8 cellular contexts compared by ENCODE assay signal in the genomic region with DNA sequence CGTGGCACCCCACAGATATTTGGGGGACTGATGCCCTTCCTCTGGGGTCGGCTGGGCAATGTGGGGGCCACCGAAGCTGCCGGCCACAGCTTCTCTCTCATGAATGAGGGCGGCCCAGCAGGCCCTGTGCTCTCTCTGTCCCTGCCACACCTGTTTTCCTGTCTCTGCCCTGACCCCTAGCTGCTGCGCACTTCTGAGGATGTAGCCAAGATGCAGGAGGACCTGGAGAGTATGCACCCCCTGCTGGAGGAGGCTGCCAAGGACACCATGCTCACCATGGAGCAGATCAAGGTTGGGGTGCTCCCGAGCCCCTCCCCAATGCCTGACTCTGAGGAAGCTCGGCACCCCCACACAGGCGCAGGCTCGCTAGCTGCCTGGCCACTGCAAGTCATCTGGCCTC. TPM values are rescaled to one million over a fixed set of nuclear protein-coding genes. Genes with fewer than 3 reads are reported as not detected.
DNase-seq lines count a peak whose midpoint lies in the region; ATAC-seq, FAIRE-seq and TF ChIP-seq lines count a peak whose summit lies in the region.

No MANE protein-coding gene starts in this region.

- TF ChIP-seq POLR2A in GM12891 (IDR thresholded peaks at IDR 0.05; ENCODE audit: low read depth, low read length): no peak
- no peak for TF ChIP-seq POLR2A in erythroblast (IDR thresholded peaks at IDR 0.05; ENCODE audit: low read length)

- FAIRE-seq in GM12891 (lab: Jason Lieb, UNC): peak; percentile 74
- no peak for FAIRE-seq in urothelium cell line (lab: Jason Lieb, UNC)

- POLR2A ChIA-PET in AG04450 (lab: Yijun Ruan, JAX): no interaction called here

- no peak overlapping the region for H3K27ac ChIP-seq in AG04450 (ENCODE audit: low read depth, low read length)
- no peak overlapping the region for H3K27ac ChIP-seq in OCI-LY1 (ENCODE audit: low read depth, low read length, poor library complexity, severe bottlenecking)

- no peaks in the 10 kb centered on the region for H4K20me1 ChIP-seq in OCI-LY1 (ENCODE audit: insufficient read depth, low read length)

- no peaks in the 10 kb centered on the region for H3F3A ChIP-seq in OCI-LY1 (ENCODE audit: insufficient read depth, low read length)

- TF ChIP-seq CTCF in AG04450 (IDR thresholded peaks at IDR 0.05; ENCODE audit: low read depth, low read length) (peak; percentile 63), OCI-LY1 (IDR thresholded peaks at IDR 0.05; ENCODE audit: low read length) (peak; percentile 72)

- H3K27me3 ChIP-seq in AG04450 (ENCODE audit: control insufficient read depth, insufficient read depth, low read length) (no peaks in the 10 kb centered on the region), OCI-LY1 (ENCODE audit: insufficient read depth, low read length) (0 out of 2 replicates have a peak, but pooled peaks cover 6% of the 10 kb centered on the region)

- no peak overlapping the region for H3K9ac ChIP-seq in OCI-LY1 (ENCODE audit: low read length)

- no peaks in the 10 kb centered on the region for H3K4me1 ChIP-seq in OCI-LY1 (ENCODE audit: insufficient read depth, low read length, severe bottlenecking)

- no peak for DNase-seq in AG04450 (ENCODE audit: low read depth, low spot score)
- DNase-seq in GM12891 (ENCODE audit: insufficient read length, low spot score): peak; percentile 79
- DNase-seq in erythroblast (lab: John Stamatoyannopoulos, UW): peak; percentile 63 to 64
- peak; percentile 51 for DNase-seq in urothelium cell line (ENCODE audit: low spot score)
- DNase-seq in KG1 (lab: John Stamatoyannopoulos, UW): no peak

- no peaks in the 10 kb centered on the region for H3K36me3 ChIP-seq in OCI-LY1 (ENCODE audit: insufficient read depth, low read length)

- ATAC-seq in GM18517 (IDR thresholded peaks at IDR 0.05; ENCODE audit: unreplicated experiment) (no peak), HG03175 (IDR thresholded peaks at IDR 0.05; ENCODE audit: unreplicated experiment) (no peak)

- CTCF ChIA-PET in AG04450 (lab: Charles Lee): interaction anchor here (0.5 to 2.7 kb wide), 8 partner anchors 10 to 165 kb away, joined by 3 to 15 read pairs (median 4); no protein-coding TSS in a partner anchor

- H3K4me3 ChIP-seq in AG04450 (ENCODE audit: low read depth, low read length) (no peak overlapping the region), OCI-LY1 (ENCODE audit: low read depth, low read length, poor library complexity, severe bottlenecking) (no peak overlapping the region)

- H3K9me3 ChIP-seq in AG04450 (ENCODE audit: control insufficient read depth, insufficient read depth, low read length) (no peaks in the 10 kb centered on the region; the same call in 1 of the 2 replicates), OCI-LY1 (ENCODE audit: low read length) (no peaks in the 10 kb centered on the region)

- H3K9me2 ChIP-seq in OCI-LY1 (ENCODE audit: low read depth, low read length): no peaks in the 10 kb centered on the region

- H3K79me2 ChIP-seq in OCI-LY1 (ENCODE audit: insufficient read depth, low read length): no peaks in the 10 kb centered on the region

- no peak overlapping the region for H3K4me2 ChIP-seq in OCI-LY1 (ENCODE audit: low read length)

- no peak overlapping the region for H2AFZ ChIP-seq in OCI-LY1 (ENCODE audit: low read length)

TF ChIP-seq in GM12891, 5 proteins besides CTCF, POLR2A, EP300 and RAD21:
- TF ChIP-seq TAF1 (IDR thresholded peaks at IDR 0.05; ENCODE audit: low read depth, low read length): no peak
- TF ChIP-seq POU2F2 (IDR thresholded peaks at IDR 0.05; ENCODE audit: low read depth, low read length): no peak
- TF ChIP-seq PAX5 (IDR thresholded peaks at IDR 0.05; ENCODE audit: insufficient read depth, low read length, severe bottlenecking): no peak
- no peak for TF ChIP-seq SPI1 (IDR thresholded peaks at IDR 0.05; ENCODE audit: low read depth, low read length)
- no peak for TF ChIP-seq POLR2AphosphoS5 (IDR thresholded peaks at IDR 0.05; ENCODE audit: low read depth, low read length)

RNA-seq across cellular contexts. Expression of a gene that starts 24.7 kb away (rescaled TPM):
- 44.1 and 48.7 TPM in 2 replicates for polyA plus RNA-seq in AG04450 (2011; rRNA removed)
- 53.3 and 60.1 TPM in 2 replicates for polyA minus RNA-seq in AG04450 (2011; rRNA and poly(A)+ RNA removed)
- polyA plus RNA-seq in GM12891 (2012; ENCODE audit: low read depth, missing spikeins): 48.2 TPM

RNA-seq across cellular contexts. Expression of a gene that starts 25.3 kb away (rescaled TPM):
- 1.8 and 2.6 TPM in 2 replicates for polyA plus RNA-seq in AG04450 (2011; rRNA removed)
- 1.1 and 3.6 TPM in 2 replicates for polyA minus RNA-seq in AG04450 (2011; rRNA and poly(A)+ RNA removed)
- 3.9 TPM for polyA plus RNA-seq in GM12891 (2012; ENCODE audit: low read depth, missing spikeins)

RNA-seq across cellular contexts. Expression of a gene that starts 59.7 kb away (rescaled TPM):
- 0.02 TPM in 1 of 2 replicates, not detected in the other for polyA plus RNA-seq in AG04450 (2011; rRNA removed)
- 0.28 TPM in 1 of 2 replicates, not detected in the other for polyA minus RNA-seq in AG04450 (2011; rRNA and poly(A)+ RNA removed)
- 0.03 TPM for polyA plus RNA-seq in GM12891 (2012; ENCODE audit: low read depth, missing spikeins)

Comparison
In these comparisons a context has a peak if more than half of its experiments do, and no peak if none do; other contexts are left out.
1. DNase-seq: peak in GM12891 (single experiment), erythroblast (2 of 2) and urothelium cell line (single experiment); none in AG04450 (single experiment) and KG1 (single experiment).